ENCODE assay signal across 14 cellular contexts in the genomic region with DNA sequence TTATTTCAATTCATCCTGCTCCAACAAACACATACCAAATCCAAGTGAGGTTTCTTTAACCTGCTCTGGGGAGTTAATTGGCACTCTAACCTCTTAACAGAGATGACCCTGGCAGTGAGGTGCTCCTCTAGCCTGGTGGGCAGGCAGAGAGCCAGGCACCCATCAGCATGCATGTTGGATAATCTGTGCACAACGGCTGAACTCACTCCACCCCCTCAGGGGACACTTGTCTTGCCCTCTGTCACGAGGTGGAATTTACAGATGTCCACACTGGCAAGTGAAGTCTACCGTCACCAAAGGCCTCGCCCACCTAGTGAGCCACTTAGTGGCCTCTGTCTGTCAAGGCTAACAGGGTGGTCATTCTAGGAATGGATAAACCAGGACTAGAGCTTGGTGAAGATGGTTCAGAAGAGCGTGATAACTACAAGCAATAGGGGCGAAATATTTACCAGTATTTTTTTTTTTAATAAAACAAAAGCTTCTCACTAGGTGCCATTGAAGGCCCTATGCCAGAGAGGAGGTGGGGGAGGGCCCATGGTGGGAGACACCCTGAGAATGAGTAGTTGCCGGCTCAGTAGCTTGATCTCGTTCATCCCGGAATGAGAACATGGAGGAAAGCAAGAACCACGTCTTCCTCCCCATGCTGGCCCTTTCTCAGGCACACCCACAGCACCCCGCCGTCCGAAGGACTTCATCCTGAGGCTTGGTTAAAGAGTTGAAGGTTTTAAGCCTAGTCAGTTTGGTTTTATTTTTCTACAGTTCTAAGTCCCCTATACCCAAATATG. TPM values are rescaled to one million over a fixed set of nuclear protein-coding genes. Genes with fewer than 3 reads are reported as not detected.
DNase-seq lines count a peak whose midpoint lies in the region; ATAC-seq lines count a peak whose summit lies in the region.
"Had no signal": no experiment of that assay in that cellular context is flagged by ENCODE, and none has a peak within 500 bp of the region (broad histone marks: within the 10 kb centered on the region; RNA-seq: fewer than 3 reads in every experiment).

No MANE protein-coding gene starts in this region.

- intact Hi-C loops in activated naive CD4-positive, alpha-beta T cell treated with anti-CD3 and anti-CD28 coated beads for 36 hours (cut with micrococcal nuclease): loop anchor here (2.0 kb wide), 1 partner anchor 56 kb away; a partner anchor contains a TSS

- H3K4me1 Mint-ChIP-seq in activated naive CD4-positive, alpha-beta T cell treated with anti-CD3 and anti-CD28 coated beads for 36 hours (ENCODE audit: low read depth): peaks cover 91% of the 10 kb centered on the region
- peaks cover 87 to 96% (median 93%) of the 10 kb centered on the region in 3 donors for H3K4me1 Mint-ChIP-seq in T-cell
- H3K4me1 Mint-ChIP-seq in effector memory CD8-positive, alpha-beta T cell (ENCODE audit: low read depth in 2 of 2): peaks cover 36 to 61% of the 10 kb centered on the region in 2 donors
- H3K4me1 Mint-ChIP-seq in stimulated activated naive B cell treated with anti-CD40 and anti-IgM and Interleukin-4, amounts not matched to agents 10 μg/mL and 1 μg/mL and 100 μg/mL, for 72 hours: peaks cover 45 to 76% of the 10 kb centered on the region in 2 donors

- CTCF ChIA-PET in activated naive CD4-positive, alpha-beta T cell treated with anti-CD3 and anti-CD28 coated beads for 36 hours (lab: Charles Lee): interaction anchor here (1.4 kb wide), 2 partner anchors 9 to 40 kb away, joined by 3 to 4 read pairs; no protein-coding TSS in a partner anchor
- CTCF ChIA-PET in T-cell (lab: Charles Lee): interaction anchor here in 1 of 2 donors (0.5 to 0.6 kb wide), 2 partner anchors 705 to 849 kb away, joined by 3 read pairs; no protein-coding TSS in a partner anchor

- POLR2A ChIA-PET in T-cell (lab: Charles Lee): interaction anchor here in 1 of 2 donors (0.6 kb wide), 1 partner anchor 24 kb away, joined by 3 read pairs; no protein-coding TSS in a partner anchor

- ATAC-seq in T-cell (replicated peaks in 1 of 4): no peak
- ATAC-seq in effector memory CD8-positive, alpha-beta T cell (replicated peaks): no peak
- no peak for ATAC-seq in stimulated activated naive B cell treated with anti-CD40 and anti-IgM and Interleukin-4, amounts not matched to agents 10 μg/mL and 1 μg/mL and 100 μg/mL, for 72 hours (replicated peaks)

- DNase-seq in activated naive CD4-positive, alpha-beta T cell treated with anti-CD3 and anti-CD28 coated beads for 36 hours: no peak
- no peak for DNase-seq in activated naive CD4-positive, alpha-beta T cell (lab: John Stamatoyannopoulos, UW)
- DNase-seq in T-cell (no peak), COLO668 (lab: John Stamatoyannopoulos, UW; ENCODE audit: unreplicated experiment) (no peak), Kasumi-1 (lab: John Stamatoyannopoulos, UW) (no peak), SK-N-DZ (ENCODE audit: low spot score) (no peak)
- DNase-seq in effector memory CD8-positive, alpha-beta T cell: no peak
- DNase-seq in stimulated activated naive B cell treated with anti-CD40 and anti-IgM and Interleukin-4, amounts not matched to agents 10 μg/mL and 1 μg/mL and 100 μg/mL, for 72 hours: no peak
- DNase-seq: DMS53, NCI-H1694 treated with DMSO at 0.1 percent for 48 hours, NCI-H524 treated with DMSO at 0.1 percent for 48 hours, RPMI8226, T1000, testis had no signal

- H3K27me3 Mint-ChIP-seq in activated naive CD4-positive, alpha-beta T cell treated with anti-CD3 and anti-CD28 coated beads for 36 hours (ENCODE audit: low read depth): no peaks in the 10 kb centered on the region
- H3K27me3 Mint-ChIP-seq in T-cell: no peaks in the 10 kb centered on the region
- no peaks in the 10 kb centered on the region for H3K27me3 Mint-ChIP-seq in effector memory CD8-positive, alpha-beta T cell
- no peaks in the 10 kb centered on the region for H3K27me3 Mint-ChIP-seq in stimulated activated naive B cell treated with anti-CD40 and anti-IgM and Interleukin-4, amounts not matched to agents 10 μg/mL and 1 μg/mL and 100 μg/mL, for 72 hours

- peak overlapping the region; percentile 17 for H3K4me3 Mint-ChIP-seq in activated naive CD4-positive, alpha-beta T cell treated with anti-CD3 and anti-CD28 coated beads for 36 hours
- peak overlapping the region; percentile 77 to 83 (median 83) for H3K4me3 Mint-ChIP-seq in T-cell
- H3K4me3 Mint-ChIP-seq in effector memory CD8-positive, alpha-beta T cell: peak overlapping the region in 1 of 2 donors; percentile 76
- H3K4me3 Mint-ChIP-seq in stimulated activated naive B cell treated with anti-CD40 and anti-IgM and Interleukin-4, amounts not matched to agents 10 μg/mL and 1 μg/mL and 100 μg/mL, for 72 hours: peak overlapping the region in 1 of 2 donors; percentile 49

- H3K36me3 Mint-ChIP-seq in activated naive CD4-positive, alpha-beta T cell treated with anti-CD3 and anti-CD28 coated beads for 36 hours (ENCODE audit: low read depth): peaks cover 50% of the 10 kb centered on the region
- peaks cover 55% of the 10 kb centered on the region for H3K36me3 Mint-ChIP-seq in T-cell
- H3K36me3 Mint-ChIP-seq in effector memory CD8-positive, alpha-beta T cell (ENCODE audit: insufficient read depth): peaks cover 56% of the 10 kb centered on the region
- H3K36me3 Mint-ChIP-seq in stimulated activated naive B cell treated with anti-CD40 and anti-IgM and Interleukin-4, amounts not matched to agents 10 μg/mL and 1 μg/mL and 100 μg/mL, for 72 hours: peaks cover 62 to 69% of the 10 kb centered on the region in 2 donors

- H3K27ac Mint-ChIP-seq in activated naive CD4-positive, alpha-beta T cell treated with anti-CD3 and anti-CD28 coated beads for 36 hours: peak overlapping the region; percentile 88
- H3K27ac Mint-ChIP-seq in T-cell: peak overlapping the region; percentile 98 to 100
- H3K27ac Mint-ChIP-seq in effector memory CD8-positive, alpha-beta T cell: peak overlapping the region; percentile 19 to 94
- H3K27ac Mint-ChIP-seq in stimulated activated naive B cell treated with anti-CD40 and anti-IgM and Interleukin-4, amounts not matched to agents 10 μg/mL and 1 μg/mL and 100 μg/mL, for 72 hours: peak overlapping the region; percentile 94

- no peaks in the 10 kb centered on the region for H3K9me3 Mint-ChIP-seq in activated naive CD4-positive, alpha-beta T cell treated with anti-CD3 and anti-CD28 coated beads for 36 hours
- H3K9me3 Mint-ChIP-seq in T-cell: no peaks in the 10 kb centered on the region
- H3K9me3 Mint-ChIP-seq in effector memory CD8-positive, alpha-beta T cell: no peaks in the 10 kb centered on the region
- H3K9me3 Mint-ChIP-seq in stimulated activated naive B cell treated with anti-CD40 and anti-IgM and Interleukin-4, amounts not matched to agents 10 μg/mL and 1 μg/mL and 100 μg/mL, for 72 hours: no peaks in the 10 kb centered on the region

RNA-seq across cellular contexts. Expression of a gene that starts 25.2 kb away (rescaled TPM):
- 1 to 10 TPM; 5.3 to 5.4 TPM for total RNA-seq in activated naive CD4-positive, alpha-beta T cell treated with anti-CD3 and anti-CD28 coated beads for 36 hours
- total RNA-seq in T-cell: 10 to 100 TPM in 4 of 5 donors, 1 to 10 TPM in 1; 7.3 to 18.3 (median 11.1) TPM
- 26.9 TPM in 2 replicates for polyA plus RNA-seq in SK-N-DZ (2014; cell fraction: cytosol; rRNA removed)
- polyA plus RNA-seq in SK-N-DZ (2014; cell fraction: nucleus; rRNA removed): 9.1 and 12.6 TPM in 2 replicates

RNA-seq across cellular contexts. Expression of a gene that starts 56.0 kb away (rescaled TPM):
- 10 to 100 TPM; 17.5 to 18.4 TPM for total RNA-seq in activated naive CD4-positive, alpha-beta T cell treated with anti-CD3 and anti-CD28 coated beads for 36 hours
- total RNA-seq in T-cell: 10 to 100 TPM; 37.2 to 84.9 (median 70.8) TPM
- polyA plus RNA-seq in SK-N-DZ (2014; cell fraction: cytosol; rRNA removed): 11.8 and 15.7 TPM in 2 replicates
- polyA plus RNA-seq in SK-N-DZ (2014; cell fraction: nucleus; rRNA removed): 29.5 and 32.0 TPM in 2 replicates
